ENCODE assay signal across 15 cellular contexts in the genomic region with DNA sequence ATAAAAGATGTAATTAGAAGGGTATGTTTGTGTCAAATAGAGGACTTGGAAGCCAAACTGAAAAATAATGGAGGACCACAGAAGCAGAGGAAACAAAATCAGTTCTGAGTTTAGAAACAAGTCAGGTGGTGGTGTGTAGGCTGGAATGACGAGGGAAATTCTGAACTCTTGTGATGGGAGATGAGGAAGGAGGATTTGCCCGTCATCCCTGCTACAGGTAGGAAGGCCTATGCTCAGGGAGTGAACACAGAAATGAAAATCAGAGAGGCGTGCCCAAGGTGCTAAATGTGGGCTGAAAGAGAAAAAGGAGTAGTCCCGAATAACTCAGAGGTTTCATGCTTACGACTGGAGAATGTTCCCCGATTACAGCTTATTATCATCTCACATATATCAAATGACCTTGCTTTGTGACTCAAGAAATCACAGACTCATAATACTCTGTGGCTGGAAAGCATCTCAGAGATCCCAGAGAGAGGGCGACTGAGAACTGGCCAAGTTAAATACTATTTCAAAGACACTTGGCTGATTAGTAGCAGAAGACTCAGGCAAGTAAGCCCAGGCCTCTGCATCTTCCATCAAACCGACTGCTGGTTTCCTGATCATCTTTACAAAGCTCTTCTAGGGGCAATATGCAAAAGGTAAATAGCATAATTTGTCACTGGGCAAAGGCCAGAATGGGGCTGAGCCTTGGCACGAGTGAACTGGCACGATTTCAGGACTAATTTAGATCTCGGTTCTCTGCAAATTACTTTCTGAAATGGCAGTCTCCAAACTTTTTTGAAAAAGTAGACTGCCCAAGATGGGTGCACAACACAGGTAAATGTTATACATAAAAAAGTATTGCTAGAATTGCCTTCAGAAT.
DNase-seq lines count a peak whose midpoint lies in the region; ATAC-seq, FAIRE-seq and TF ChIP-seq lines count a peak whose summit lies in the region.
"Had no signal": no experiment of that assay in that cellular context is flagged by ENCODE, and none has a peak within 500 bp of the region (broad histone marks: within the 10 kb centered on the region; RNA-seq: fewer than 3 reads in every experiment).

No MANE protein-coding gene starts in this region.

- H3K27ac ChIP-seq in left ventricle myocardium inferior (replicated peaks): peak overlapping the region; percentile 61
- H3K27ac ChIP-seq in small intestine (ENCODE audit: low read depth in 1 of 2, low read length in 1 of 2): peak overlapping the region; percentile 27 to 79
- H3K27ac ChIP-seq: PC-9 had no signal

- H3K36me3 ChIP-seq in left ventricle myocardium inferior (peaks cover 5% of the 10 kb centered on the region), small intestine (ENCODE audit: control insufficient read depth in 2 of 2, insufficient read depth in 2 of 2, low read length in 2 of 2) (no peaks in the 10 kb centered on the region)

- H3K9me3 ChIP-seq in left ventricle myocardium inferior (replicated peaks): no peaks in the 10 kb centered on the region
- H3K9me3 ChIP-seq in small intestine (ENCODE audit: control insufficient read depth, low read depth): no peaks in the 10 kb centered on the region

- FAIRE-seq in small intestine (lab: Jason Lieb, UNC): no peak
- FAIRE-seq: endometrium, islet of Langerhans had no signal

- no peak overlapping the region for H3K4me3 ChIP-seq in left ventricle myocardium inferior
- no peak overlapping the region for H3K4me3 ChIP-seq in small intestine (ENCODE audit: low read depth in 1 of 2, low read length in 2 of 2)
- H3K4me3 ChIP-seq: PC-9 had no signal

- peaks cover 29% of the 10 kb centered on the region for H3K36me3 Mint-ChIP-seq in progenitor cell of endocrine pancreas (ENCODE audit: insufficient read depth)

- H3K4me1 ChIP-seq in left ventricle myocardium inferior: peaks cover 27% of the 10 kb centered on the region
- peaks cover 7 to 17% of the 10 kb centered on the region in 2 donors for H3K4me1 ChIP-seq in small intestine (ENCODE audit: control insufficient read depth in 2 of 2, insufficient read depth in 1 of 2, low read depth in 1 of 2, low read length in 1 of 2)

- H3K9me3 Mint-ChIP-seq in progenitor cell of endocrine pancreas (ENCODE audit: low read depth): peaks cover 3% of the 10 kb centered on the region

- H3K27me3 ChIP-seq in left ventricle myocardium inferior (ENCODE audit: low read depth) (no peaks in the 10 kb centered on the region), small intestine (ENCODE audit: control insufficient read depth in 2 of 2, insufficient read depth in 2 of 2, low read length in 2 of 2) (no peaks in the 10 kb centered on the region)

- no peak overlapping the region for H3K4me3 Mint-ChIP-seq in progenitor cell of endocrine pancreas (ENCODE audit: low read depth)
- H3K4me3 Mint-ChIP-seq: activated B cell treated with CpG ODN at 0.5 μM for 24 hours had no signal

- peak; percentile 22 for DNase-seq in H4 (ENCODE audit: low spot score)
- no peak for DNase-seq in left ventricle myocardium inferior
- DNase-seq in small intestine: peak; percentile 82
- no peak for DNase-seq in progenitor cell of endocrine pancreas (ENCODE audit: low spot score, unreplicated experiment)
- DNase-seq in occipital lobe (lab: John Stamatoyannopoulos, UW): no peak
- DNase-seq: activated B cell treated with CpG ODN at 0.5 μM for 24 hours, activated gamma-delta T cell, H7, NCI-H1436, PC-9 had no signal

- WGBS in small intestine, 3 donors: 22 to 46% (median 37%) methylated on average over 11 of the region's 11 CpGs

- TF ChIP-seq CTCF in left ventricle myocardium inferior (IDR thresholded peaks at IDR 0.05; ENCODE audit: borderline replicate concordance) (no peak), progenitor cell of endocrine pancreas (IDR thresholded peaks at IDR 0.05; ENCODE audit: unreplicated experiment) (no peak)

- no peaks in the 10 kb centered on the region for H3K4me1 Mint-ChIP-seq in progenitor cell of endocrine pancreas (ENCODE audit: low read depth)

- intact Hi-C loops in left ventricle myocardium inferior (cut with micrococcal nuclease): no loop called here

- no peaks in the 10 kb centered on the region for H3K27me3 Mint-ChIP-seq in progenitor cell of endocrine pancreas
- H3K27me3 Mint-ChIP-seq: activated B cell treated with CpG ODN at 0.5 μM for 24 hours had no signal

- no peak overlapping the region for H3K27ac Mint-ChIP-seq in progenitor cell of endocrine pancreas
- H3K27ac Mint-ChIP-seq: activated B cell treated with CpG ODN at 0.5 μM for 24 hours had no signal

- ATAC-seq in SK-N-SH treated with all-trans-retinoic acid at 6 μM for 48 hours: peak; percentile 75
- no peak for ATAC-seq in GM21529 (IDR thresholded peaks at IDR 0.05; ENCODE audit: unreplicated experiment)
- ATAC-seq in HG03571 (IDR thresholded peaks at IDR 0.05; ENCODE audit: unreplicated experiment): no peak

TF ChIP-seq in SK-N-SH treated with all-trans-retinoic acid at 6 μM for 48 hours, 23 proteins besides CTCF, POLR2A, EP300 and RAD21:
- 0 out of 2 replicates have a peak, but pooled peaks have one; percentile 11 for TF ChIP-seq GLIS3 (CRISPR knock-in tag; IDR thresholded peaks at IDR 0.05)
- TF ChIP-seq, protein P1, sequence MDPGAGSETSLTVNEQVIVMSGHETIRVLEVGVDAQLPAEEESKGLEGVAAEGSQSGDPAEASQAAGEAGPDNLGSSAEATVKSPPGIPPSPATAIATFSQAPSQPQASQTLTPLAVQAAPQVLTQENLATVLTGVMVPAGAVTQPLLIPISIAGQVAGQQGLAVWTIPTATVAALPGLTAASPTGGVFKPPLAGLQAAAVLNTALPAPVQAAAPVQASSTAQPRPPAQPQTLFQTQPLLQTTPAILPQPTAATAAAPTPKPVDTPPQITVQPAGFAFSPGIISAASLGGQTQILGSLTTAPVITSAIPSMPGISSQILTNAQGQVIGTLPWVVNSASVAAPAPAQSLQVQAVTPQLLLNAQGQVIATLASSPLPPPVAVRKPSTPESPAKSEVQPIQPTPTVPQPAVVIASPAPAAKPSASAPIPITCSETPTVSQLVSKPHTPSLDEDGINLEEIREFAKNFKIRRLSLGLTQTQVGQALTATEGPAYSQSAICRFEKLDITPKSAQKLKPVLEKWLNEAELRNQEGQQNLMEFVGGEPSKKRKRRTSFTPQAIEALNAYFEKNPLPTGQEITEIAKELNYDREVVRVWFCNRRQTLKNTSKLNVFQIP (CRISPR knock-in tag; IDR thresholded peaks at IDR 0.05; ENCODE audit: borderline replicate concordance, low read depth): 0 out of 2 replicates have a peak, but pooled peaks have one; percentile 24
- peak; percentile 48; the same call in 1 of the 2 replicates for TF ChIP-seq ISL1 (CRISPR knock-in tag; IDR thresholded peaks at IDR 0.05)
- TF ChIP-seq ARNTL (CRISPR knock-in tag; IDR thresholded peaks at IDR 0.05; ENCODE audit: borderline replicate concordance, low read depth): no peak
- TF ChIP-seq CSDC2 (CRISPR knock-in tag; IDR thresholded peaks at IDR 0.05): peak; percentile 35; the same call in 1 of the 2 replicates
- TF ChIP-seq ESRRG (CRISPR knock-in tag; IDR thresholded peaks at IDR 0.05): no peak
- no peak for TF ChIP-seq TOX (CRISPR knock-in tag; IDR thresholded peaks at IDR 0.05; ENCODE audit: borderline replicate concordance)

Comparison
In these comparisons a context has a peak if more than half of its experiments do, and no peak if none do; other contexts are left out.
1. DNase-seq: peak in H4 (single experiment) and small intestine (single experiment); none in left ventricle myocardium inferior (single experiment), progenitor cell of endocrine pancreas (single experiment) and occipital lobe (single experiment).